12 cellular contexts compared by ENCODE assay signal in genomic region chrX:38811515-38812239, GRCh38. TPM values are rescaled to one million over a fixed set of nuclear protein-coding genes. Genes with fewer than 3 reads are reported as not detected.
DNase-seq lines count a peak whose midpoint lies in the region; ATAC-seq and TF ChIP-seq lines count a peak whose summit lies in the region.
"Had no signal": no experiment of that assay in that cellular context is flagged by ENCODE, and none has a peak within 500 bp of the region (broad histone marks: within the 10 kb centered on the region; RNA-seq: fewer than 3 reads in every experiment).

No MANE protein-coding gene starts in this region.

- TF ChIP-seq CTCF in left ventricle myocardium inferior (IDR thresholded peaks at IDR 0.05; ENCODE audit: borderline replicate concordance) (no peak), right atrium auricular region (IDR thresholded peaks at IDR 0.05) (no peak), fibroblast of pulmonary artery (IDR thresholded peaks at IDR 0.05; ENCODE audit: low read length, missing control alignments) (no peak), WERI-Rb-1 (IDR thresholded peaks at IDR 0.05; ENCODE audit: low read depth, low read length) (no peak)

- peak overlapping the region; percentile 52 for H3K4me3 Mint-ChIP-seq in activated CD4-positive, alpha-beta memory T cell treated with anti-CD3 and anti-CD28 coated beads for 36 hours

- no peak overlapping the region for H3K4me3 ChIP-seq in left ventricle myocardium inferior
- no peak overlapping the region for H3K4me3 ChIP-seq in right atrium auricular region
- no peak overlapping the region for H3K4me3 ChIP-seq in fibroblast of pulmonary artery (replicated peaks; ENCODE audit: low read depth, low read length)
- no peak overlapping the region for H3K4me3 ChIP-seq in WERI-Rb-1 (ENCODE audit: low read depth, low read length)
- H3K4me3 ChIP-seq: heart left ventricle had no signal

- H3K9me3 ChIP-seq in left ventricle myocardium inferior (replicated peaks) (peaks cover 4% of the 10 kb centered on the region), right atrium auricular region (peaks cover 0 to 5% of the 10 kb centered on the region in 2 donors), WERI-Rb-1 (ENCODE audit: severe bottlenecking) (peaks cover 4% of the 10 kb centered on the region)

- DNase-seq in left ventricle myocardium inferior (no peak), right atrium auricular region (ENCODE audit: low spot score) (no peak), fibroblast of pulmonary artery (ENCODE audit: low read depth) (peak; percentile 26), WERI-Rb-1 (no peak), NCI-H1105 treated with DMSO at 0.1 percent for 48 hours (lab: John Stamatoyannopoulos, UW) (no peak), cerebellar nuclear complex (lab: John Stamatoyannopoulos, UW) (no peak)
- DNase-seq in activated CD4-positive, alpha-beta memory T cell treated with anti-CD3 and anti-CD28 coated beads for 36 hours, result peak; percentile 25
- DNase-seq: heart left ventricle, NCI-H1436 treated with DMSO at 0.1 percent for 48 hours had no signal

- H3K9me3 Mint-ChIP-seq in activated CD4-positive, alpha-beta memory T cell treated with anti-CD3 and anti-CD28 coated beads for 36 hours, result no peaks in the 10 kb centered on the region

- H3K27ac ChIP-seq in left ventricle myocardium inferior (replicated peaks), result peak overlapping the region; percentile 8
- H3K27ac ChIP-seq in right atrium auricular region, result no peak overlapping the region
- no peak overlapping the region for H3K27ac ChIP-seq in WERI-Rb-1
- H3K27ac ChIP-seq: C4-2B had no signal

- CTCF ChIA-PET in activated CD4-positive, alpha-beta memory T cell treated with anti-CD3 and anti-CD28 coated beads for 36 hours (lab: Charles Lee), result no interaction called here

- H3K27ac Mint-ChIP-seq in activated CD4-positive, alpha-beta memory T cell treated with anti-CD3 and anti-CD28 coated beads for 36 hours, result peak overlapping the region; percentile 88

- H3K27me3 Mint-ChIP-seq in activated CD4-positive, alpha-beta memory T cell treated with anti-CD3 and anti-CD28 coated beads for 36 hours, result no peaks in the 10 kb centered on the region

- H3K36me3 ChIP-seq in left ventricle myocardium inferior, result no peaks in the 10 kb centered on the region
- no peaks in the 10 kb centered on the region for H3K36me3 ChIP-seq in right atrium auricular region
- no peaks in the 10 kb centered on the region for H3K36me3 ChIP-seq in WERI-Rb-1
- H3K36me3 ChIP-seq: heart left ventricle had no signal

- H3K27me3 ChIP-seq in left ventricle myocardium inferior (ENCODE audit: low read depth) (no peaks in the 10 kb centered on the region), right atrium auricular region (no peaks in the 10 kb centered on the region), WERI-Rb-1 (ENCODE audit: insufficient read depth, low read depth, severe bottlenecking) (peaks cover 3% of the 10 kb centered on the region)
- H3K27me3 ChIP-seq: heart left ventricle had no signal

- H3K4me1 ChIP-seq in left ventricle myocardium inferior, result peaks cover 25% of the 10 kb centered on the region
- H3K4me1 ChIP-seq in right atrium auricular region, result peaks cover 0 to 8% of the 10 kb centered on the region in 2 donors

- H3K36me3 Mint-ChIP-seq in activated CD4-positive, alpha-beta memory T cell treated with anti-CD3 and anti-CD28 coated beads for 36 hours, result peaks cover 4% of the 10 kb centered on the region

- intact Hi-C loops in left ventricle myocardium inferior (cut with micrococcal nuclease), result no loop called here
- intact Hi-C loops in activated CD4-positive, alpha-beta memory T cell treated with anti-CD3 and anti-CD28 coated beads for 36 hours (cut with micrococcal nuclease), result loop anchor here (2.0 kb wide), 1 partner anchor 49 kb away; no protein-coding TSS in a partner anchor

- peaks cover 42% of the 10 kb centered on the region for H3K4me1 Mint-ChIP-seq in activated CD4-positive, alpha-beta memory T cell treated with anti-CD3 and anti-CD28 coated beads for 36 hours (ENCODE audit: low read depth)

- POLR2A ChIA-PET in activated CD4-positive, alpha-beta memory T cell treated with anti-CD3 and anti-CD28 coated beads for 36 hours (lab: Charles Lee), result no interaction called here

- ATAC-seq in HG03135 (IDR thresholded peaks at IDR 0.05; ENCODE audit: unreplicated experiment), result no peak
- ATAC-seq: heart left ventricle, sciatic nerve had no signal

RNA-seq across cellular contexts. Expression of gene MID1IP1, which starts 10.4 kb away (rescaled TPM):
- total RNA-seq in left ventricle myocardium inferior (30.9 TPM), right atrium auricular region (10 to 100 TPM; 13.3 to 24.3 TPM)
- total RNA-seq in activated CD4-positive, alpha-beta memory T cell treated with anti-CD3 and anti-CD28 coated beads for 36 hours, result 10 to 100 TPM; 78.7 to 84.8 TPM

Comparison
In these comparisons a context has a peak if more than half of its experiments do, and no peak if none do; other contexts are left out.
1. DNase-seq: peak in activated CD4-positive, alpha-beta memory T cell treated with anti-CD3 and anti-CD28 coated beads for 36 hours (single experiment) and fibroblast of pulmonary artery (single experiment); none in left ventricle myocardium inferior (single experiment), right atrium auricular region (single experiment), WERI-Rb-1 (single experiment), NCI-H1105 treated with DMSO at 0.1 percent for 48 hours (single experiment) and cerebellar nuclear complex (0 of 2).